Comparison of ENCODE assay signal across 8 cellular contexts in genomic region chr1:231603598-231604275, GRCh38. TPM values are rescaled to one million over a fixed set of nuclear protein-coding genes. Genes with fewer than 3 reads are reported as not detected.
DNase-seq lines count a peak whose midpoint lies in the region; ATAC-seq and TF ChIP-seq lines count a peak whose summit lies in the region.

No MANE protein-coding gene starts in this region.

- no peaks in the 10 kb centered on the region for H3K9me3 ChIP-seq in T-helper 17 cell (ENCODE audit: control insufficient read depth, low read length, poor library complexity, severe bottlenecking)
- peaks cover 0 to 3% of the 10 kb centered on the region in 2 donors for H3K9me3 ChIP-seq in transverse colon

- WGBS in transverse colon (ENCODE audit: low coverage in 1 of 2), 2 donors: 10 to 23% methylated on average over 8 of the region's 8 CpGs

- no peaks in the 10 kb centered on the region for H3K27me3 ChIP-seq in transverse colon

- peak overlapping the region; percentile 91 for H3K27ac Mint-ChIP-seq in T-helper 17 cell

- peak; percentile 72 for ATAC-seq in HG02852 (IDR thresholded peaks at IDR 0.05; ENCODE audit: unreplicated experiment)
- ATAC-seq in T-helper 17 cell: peak; percentile 93

- H3K36me3 Mint-ChIP-seq in T-helper 17 cell (ENCODE audit: low read depth): no peaks in the 10 kb centered on the region

- no peak for TF ChIP-seq POLR2A in transverse colon (IDR thresholded peaks at IDR 0.05)

- DNase-seq in stimulated activated CD4-positive, alpha-beta T cell treated with anti-CD3 and anti-CD28 coated beads, Interleukin-15, amount 100 ng/mL, for 24 hours: peak; percentile 39
- no peak for DNase-seq in stimulated activated CD4-positive, alpha-beta T cell treated with anti-CD3 and anti-CD28 coated beads, Interleukin-4, amount 100 ng/mL, for 4 hours
- DNase-seq in NCI-H187 treated with DMSO at 0.1 percent for 48 hours (lab: John Stamatoyannopoulos, UW) (peak; percentile 33), T-helper 17 cell (peak in 1 of 3 donors; percentile 17), dermis microvascular lymphatic vessel endothelial cell (ENCODE audit: low read depth in 2 of 2) (peak; percentile 48 to 71), medulla oblongata (ENCODE audit: extremely low spot score) (peak; percentile 86), transverse colon (peak; percentile 48)

- peak overlapping the region; percentile 36 to 54 (median 48) for H3K27ac ChIP-seq in transverse colon

- H3K36me3 ChIP-seq in transverse colon: no peaks in the 10 kb centered on the region

- H3K4me3 Mint-ChIP-seq in T-helper 17 cell: peak overlapping the region; percentile 94

- intact Hi-C loops in transverse colon (cut with DNase I; ENCODE audit: low total_unique reads): loop anchor here (5.0 kb wide), 1 partner anchor 1656 kb away; no protein-coding TSS in a partner anchor

- in situ Hi-C loops in transverse colon (cut with MboI; ENCODE audit: low pct_ligation_motif_present in 1 of 4, low pct_unique_long_range_greater_than_20kb in 1 of 4, low sequenced_read_pairs in 3 of 4): loop anchor here in 3 of 4 donors (5.0 to 10.0 kb wide), 3 partner anchors 241 to 259 kb away; no protein-coding TSS in a partner anchor

- H3K27me3 Mint-ChIP-seq in T-helper 17 cell: no peaks in the 10 kb centered on the region

- TF ChIP-seq CTCF in transverse colon (IDR thresholded peaks at IDR 0.05): peak; percentile 71 to 87 (median 80)

- H3K4me3 ChIP-seq in transverse colon: peak overlapping the region; percentile 1 to 55 (median 35)

- peaks cover 0 to 31% (median 10%) of the 10 kb centered on the region in 4 donors for H3K4me1 ChIP-seq in transverse colon

- H3K4me1 Mint-ChIP-seq in T-helper 17 cell: peaks cover 6% of the 10 kb centered on the region

- no peak for TF ChIP-seq EP300 in transverse colon (IDR thresholded peaks at IDR 0.05; ENCODE audit: low read depth)

RNA-seq across cellular contexts. Expression of gene DISC1, which starts 22.9 kb away (rescaled TPM):
- total RNA-seq in T-helper 17 cell (10 to 100 TPM; 16.2 to 17.4 TPM), dermis microvascular lymphatic vessel endothelial cell (4.5 and 6.2 TPM in 2 replicates), transverse colon (10 to 100 TPM in 3 of 4 donors, 1 to 10 TPM in 1; 7.8 to 20.3 (median 11.5) TPM)

Comparison
In these comparisons a context has a peak if more than half of its experiments do, and no peak if none do; other contexts are left out.
1. DNase-seq: peak in stimulated activated CD4-positive, alpha-beta T cell treated with anti-CD3 and anti-CD28 coated beads, Interleukin-15, amount 100 ng/mL, for 24 hours (single experiment), NCI-H187 treated with DMSO at 0.1 percent for 48 hours (single experiment), dermis microvascular lymphatic vessel endothelial cell (2 of 2), medulla oblongata (single experiment) and transverse colon (single experiment); none in stimulated activated CD4-positive, alpha-beta T cell treated with anti-CD3 and anti-CD28 coated beads, Interleukin-4, amount 100 ng/mL, for 4 hours (0 of 2).